ENCODE assay signal across 19 cellular contexts in genomic region chr3:32897202-32897601, GRCh38. TPM values are rescaled to one million over a fixed set of nuclear protein-coding genes. Genes with fewer than 3 reads are reported as not detected.
DNase-seq lines count a peak whose midpoint lies in the region; ATAC-seq, FAIRE-seq and TF ChIP-seq lines count a peak whose summit lies in the region.
"Had no signal": no experiment of that assay in that cellular context is flagged by ENCODE, and none has a peak within 500 bp of the region (broad histone marks: within the 10 kb centered on the region; RNA-seq: fewer than 3 reads in every experiment).

No MANE protein-coding gene starts in this region.

- no peak overlapping the region for H3K4me3 ChIP-seq in HUES48 (ENCODE audit: low read depth, low read length)
- no peak overlapping the region for H3K4me3 ChIP-seq in fibroblast of lung (replicated peaks in 1 of 4; ENCODE audit: control extremely low read depth in 1 of 4, insufficient read depth in 1 of 4, low read depth in 3 of 4, low read length in 4 of 4)
- H3K4me3 ChIP-seq in neural progenitor cell = no peak overlapping the region
- H3K4me3 ChIP-seq in adrenal gland = no peak overlapping the region
- H3K4me3 ChIP-seq in heart right ventricle = no peak overlapping the region

- H4K20me1 ChIP-seq in fibroblast of lung (ENCODE audit: control insufficient read depth, extremely low read depth, insufficient read depth, low read length) = no peaks in the 10 kb centered on the region
- peaks cover 87% of the 10 kb centered on the region for H4K20me1 ChIP-seq in neural progenitor cell (ENCODE audit: low read depth)

- H3K4me1 ChIP-seq in HUES48 (ENCODE audit: control insufficient read depth, insufficient read depth, low read length) = peaks cover 6% of the 10 kb centered on the region; the same call in 1 of the 2 replicates
- no peaks in the 10 kb centered on the region for H3K4me1 ChIP-seq in fibroblast of lung (ENCODE audit: control insufficient read depth, extremely low read depth, insufficient read depth, low read length)
- H3K4me1 ChIP-seq in neural progenitor cell = peaks cover 18% of the 10 kb centered on the region
- no peaks in the 10 kb centered on the region for H3K4me1 ChIP-seq in adrenal gland (replicated peaks in 1 of 2)
- no peaks in the 10 kb centered on the region for H3K4me1 ChIP-seq in heart right ventricle

- no peaks in the 10 kb centered on the region for H3K79me2 ChIP-seq in fibroblast of lung (ENCODE audit: control insufficient read depth, insufficient read depth, low read length)
- peaks cover 84% of the 10 kb centered on the region for H3K79me2 ChIP-seq in neural progenitor cell (ENCODE audit: low read depth)

- WGBS in adrenal gland, 4 donors = 89 to 98% (median 93%) methylated on average over 5 of the region's 5 CpGs
- 97 to 98% methylated on average over 5 of the region's 5 CpGs for WGBS in heart right ventricle, 2 donors

- H2AFZ ChIP-seq in fibroblast of lung (ENCODE audit: low read length) (no peak overlapping the region), neural progenitor cell (replicated peaks) (no peak overlapping the region)

- H3F3A ChIP-seq in neural progenitor cell (ENCODE audit: low read depth) = peaks cover 80% of the 10 kb centered on the region

- H3K4me2 ChIP-seq in fibroblast of lung (ENCODE audit: extremely low read depth, insufficient read depth, low read length) = no peak overlapping the region
- H3K4me2 ChIP-seq in neural progenitor cell = no peak overlapping the region

- ATAC-seq in heart right ventricle = no peak

- no peak for DNase-seq in GM12892 (ENCODE audit: insufficient read length)
- DNase-seq in fibroblast of lung (ENCODE audit: low read depth in 2 of 2) = peak; percentile 18 to 34
- DNase-seq in neural progenitor cell (ENCODE audit: low spot score) = no peak
- no peak for DNase-seq in stimulated activated CD4-positive, alpha-beta T cell treated with anti-CD3 and anti-CD28 coated beads, Interleukin-2, amount 100 ng/mL, for 24 hours
- no peak for DNase-seq in adrenal gland
- DNase-seq in heart right ventricle = no peak
- no peak for DNase-seq in middle frontal gyrus (ENCODE audit: extremely low spot score, low spot score)
- DNase-seq: C1 segment of cervical spinal cord; Calu3; CD4-positive, alpha-beta T cell; DMS 273 treated with DMSO at 0.1 percent for 48 hours; DMS79 had no signal

- H3K9me3 Mint-ChIP-seq in neural progenitor cell = no peaks in the 10 kb centered on the region
- H3K9me3 Mint-ChIP-seq: CD4-positive, alpha-beta T cell had no signal

- FAIRE-seq in GM12892 (lab: Jason Lieb, UNC) = peak; percentile 57
- FAIRE-seq: A204.1, GM12891, H54 had no signal

- TF ChIP-seq CTCF in fibroblast of lung (conservative IDR thresholded peaks at IDR 0.05 in 1 of 2, IDR thresholded peaks at IDR 0.05 in 1 of 2; ENCODE audit: low read depth in 1 of 2, low read length in 2 of 2) = no peak
- TF ChIP-seq CTCF in neural progenitor cell (IDR thresholded peaks at IDR 0.05) = no peak
- TF ChIP-seq CTCF in adrenal gland (IDR thresholded peaks at IDR 0.05) = no peak
- TF ChIP-seq CTCF in heart right ventricle (IDR thresholded peaks at IDR 0.05) = no peak

- H3K36me3 Mint-ChIP-seq in neural progenitor cell = peaks cover 37% of the 10 kb centered on the region
- H3K36me3 Mint-ChIP-seq: IgD-negative memory B cell had no signal

- H3K27me3 ChIP-seq in HUES48 (ENCODE audit: control insufficient read depth, insufficient read depth, low read length) = no peaks in the 10 kb centered on the region
- H3K27me3 ChIP-seq in fibroblast of lung (ENCODE audit: control insufficient read depth, insufficient read depth, low read length) = peaks cover 12% of the 10 kb centered on the region
- H3K27me3 ChIP-seq in neural progenitor cell = no peaks in the 10 kb centered on the region
- peaks cover 3% of the 10 kb centered on the region for H3K27me3 ChIP-seq in adrenal gland
- H3K27me3 ChIP-seq in heart right ventricle = peaks cover 0 to 61% (median 22%) of the 10 kb centered on the region in 7 donors

- H3K27ac ChIP-seq in HUES48 (ENCODE audit: low read depth, low read length) = peak overlapping the region; percentile 3
- no peak overlapping the region for H3K27ac ChIP-seq in fibroblast of lung (ENCODE audit: insufficient read depth, low read length)
- peak overlapping the region; percentile 59 for H3K27ac ChIP-seq in neural progenitor cell
- no peak overlapping the region for H3K27ac ChIP-seq in adrenal gland
- H3K27ac ChIP-seq in heart right ventricle = no peak overlapping the region
- H3K27ac ChIP-seq: HL-60 had no signal

- no peak overlapping the region for H3K4me3 Mint-ChIP-seq in neural progenitor cell
- H3K4me3 Mint-ChIP-seq: B cell; CD4-positive, alpha-beta T cell; IgD-negative memory B cell had no signal

- intact Hi-C loops in adrenal gland (cut with DNase I) = no loop called here
- intact Hi-C loops in heart right ventricle (cut with DNase I) = no loop called here

- peaks cover 2% of the 10 kb centered on the region for H3K27me3 Mint-ChIP-seq in neural progenitor cell (ENCODE audit: insufficient read depth, low read depth)

- no peaks in the 10 kb centered on the region for H3K9me3 ChIP-seq in HUES48 (ENCODE audit: control insufficient read depth, insufficient read depth, low read length)
- H3K9me3 ChIP-seq in fibroblast of lung (ENCODE audit: control insufficient read depth, insufficient read depth, low read depth, low read length) = no peaks in the 10 kb centered on the region
- H3K9me3 ChIP-seq in neural progenitor cell (ENCODE audit: low read depth) = no peaks in the 10 kb centered on the region
- no peaks in the 10 kb centered on the region for H3K9me3 ChIP-seq in adrenal gland (replicated peaks in 1 of 3)
- no peaks in the 10 kb centered on the region for H3K9me3 ChIP-seq in heart right ventricle

- peaks cover under 1% of the 10 kb centered on the region for H3K4me1 Mint-ChIP-seq in neural progenitor cell

- no peak for TF ChIP-seq POLR2A in GM12892 (IDR thresholded peaks at IDR 0.05; ENCODE audit: low read depth, low read length)
- no peak for TF ChIP-seq POLR2A in adrenal gland (IDR thresholded peaks at IDR 0.05)

- H3K9ac ChIP-seq in HUES48 (ENCODE audit: low read depth, low read length) (no peak overlapping the region), fibroblast of lung (ENCODE audit: insufficient read depth, low read length) (no peak overlapping the region), neural progenitor cell (no peak overlapping the region)

- no peak overlapping the region for H3K27ac Mint-ChIP-seq in neural progenitor cell
- H3K27ac Mint-ChIP-seq: B cell; CD4-positive, alpha-beta T cell had no signal

- H3K36me3 ChIP-seq in HUES48 (ENCODE audit: control insufficient read depth, insufficient read depth, low read length) = peaks cover 67% of the 10 kb centered on the region
- no peaks in the 10 kb centered on the region for H3K36me3 ChIP-seq in fibroblast of lung (ENCODE audit: control insufficient read depth, insufficient read depth, low read length)
- peaks cover 5% of the 10 kb centered on the region for H3K36me3 ChIP-seq in neural progenitor cell
- H3K36me3 ChIP-seq in adrenal gland (replicated peaks in 1 of 2) = no peaks in the 10 kb centered on the region
- no peaks in the 10 kb centered on the region for H3K36me3 ChIP-seq in heart right ventricle

RNA-seq across cellular contexts. Expression of gene CCR4, which starts 54.2 kb away (rescaled TPM):
- 1.2 TPM for polyA plus RNA-seq in GM12892 (2012; ENCODE audit: missing spikeins)
- total RNA-seq in fibroblast of lung (not detected in 2 replicates), neural progenitor cell (ENCODE audit: low replicate concordance) (not detected in 2 replicates), adrenal gland (under 1 TPM in 6 of 8 donors, not detected in 2; 0.07 to 0.39 (median 0.27) TPM), heart right ventricle (1 to 10 TPM in 1 of 10 donors, under 1 TPM in 5, not detected in 4; 0.11 to 1.2 (median 0.12) TPM)
- polyA plus RNA-seq in fibroblast of lung (not detected in 2 replicates), adrenal gland (under 1 TPM in 1 of 3 donors, not detected in 2; 0.04 TPM), heart right ventricle (under 1 TPM in 1 of 2 donors, not detected in 1; 0.01 TPM)
- not detected in 2 replicates for polyA plus RNA-seq in fibroblast of lung (2012)
- polyA minus RNA-seq in fibroblast of lung (ENCODE audit: low replicate concordance) = not detected in 2 replicates
- total RNA-seq: Calu3 had no signal
- polyA plus RNA-seq: IgD-negative memory B cell had no signal

Comparison
In these comparisons a context has a peak if more than half of its experiments do, and no peak if none do; other contexts are left out.
1. DNase-seq: peak in fibroblast of lung (2 of 2); none in GM12892 (single experiment), neural progenitor cell (single experiment), stimulated activated CD4-positive, alpha-beta T cell treated with anti-CD3 and anti-CD28 coated beads, Interleukin-2, amount 100 ng/mL, for 24 hours (0 of 2), adrenal gland (0 of 7), heart right ventricle (0 of 2) and middle frontal gyrus (single experiment).
2. H3K27ac ChIP-seq: peak in HUES48 (single experiment) and neural progenitor cell (single experiment); none in fibroblast of lung (single experiment), adrenal gland (0 of 5) and heart right ventricle (0 of 10).